1 cellular context compared by ENCODE assay signal in genomic region chr14:75725481-75725880, GRCh38.
TF ChIP-seq lines count a peak whose summit lies in the region.

No MANE protein-coding gene starts in this region.

TF ChIP-seq in SK-N-SH treated with all-trans-retinoic acid at 6 μM for 48 hours, 23 proteins besides CTCF, POLR2A, EP300 and RAD21 (continued from another document):
- no peak for TF ChIP-seq TSHZ2 (CRISPR knock-in tag; IDR thresholded peaks at IDR 0.05)
- no peak for TF ChIP-seq TCF4 (CRISPR knock-in tag; IDR thresholded peaks at IDR 0.05; ENCODE audit: borderline replicate concordance)
- TF ChIP-seq SNAI2 (CRISPR knock-in tag; IDR thresholded peaks at IDR 0.05) = no peak
- TF ChIP-seq RARB (CRISPR knock-in tag; IDR thresholded peaks at IDR 0.05) = no peak
- no peak for TF ChIP-seq ZC3H10 (CRISPR knock-in tag; IDR thresholded peaks at IDR 0.05)
- TF ChIP-seq BACH2 (CRISPR knock-in tag; IDR thresholded peaks at IDR 0.05; ENCODE audit: borderline replicate concordance) = no peak
- no peak for TF ChIP-seq CREB5 (CRISPR knock-in tag; IDR thresholded peaks at IDR 0.05; ENCODE audit: low read depth)
TF ChIP-seq in SK-N-SH treated with all-trans-retinoic acid at 6 μM for 48 hours: peak in this region for 0.
